ENCODE assay signal across 8 cellular contexts in genomic region chr3:122794779-122795673, GRCh38. TPM values are rescaled to one million over a fixed set of nuclear protein-coding genes. Genes with fewer than 3 reads are reported as not detected.
DNase-seq lines count a peak whose midpoint lies in the region; ATAC-seq and FAIRE-seq lines count a peak whose summit lies in the region.

TSS of gene SLC49A4 (plus strand) at chr3:122795069. CDS start at chr3:122795193, 124 bp downstream.

- ATAC-seq in HG03457 (IDR thresholded peaks at IDR 0.05; ENCODE audit: unreplicated experiment) = peak; percentile 62

- peaks cover 37% of the 10 kb centered on the region for H3K79me1 ChIP-seq in mesenchymal stem cell (replicated peaks; ENCODE audit: low read length, poor library complexity, severe bottlenecking)

- H3K36me3 ChIP-seq in ACC112 (ENCODE audit: insufficient read depth, low read length) (no peaks in the 10 kb centered on the region), ectodermal cell (ENCODE audit: control insufficient read depth, insufficient read depth, low read length) (no peaks in the 10 kb centered on the region), mesenchymal stem cell (ENCODE audit: control insufficient read depth in 1 of 2, insufficient read depth in 2 of 2, low read depth in 1 of 2, low read length in 2 of 2) (no peaks in the 10 kb centered on the region)

- peak within 1 kb of the TSS; percentile 92 for H2BK15ac ChIP-seq in mesenchymal stem cell (ENCODE audit: low read depth, poor library complexity, severe bottlenecking)

- H3K4me3 ChIP-seq in ACC112 (ENCODE audit: low read depth, low read length) (peak within 1 kb of the TSS; percentile 82), ectodermal cell (ENCODE audit: insufficient read depth, low read depth, low read length) (peak within 1 kb of the TSS; percentile 77), mesenchymal stem cell (ENCODE audit: insufficient read depth in 1 of 2, low read depth in 1 of 2, low read length in 2 of 2) (peak within 1 kb of the TSS; percentile 90 to 97)

- peak; percentile 73 for FAIRE-seq in GM19239 (lab: Jason Lieb, UNC)

- peak within 1 kb of the TSS; percentile 42 to 100 for H2BK12ac ChIP-seq in mesenchymal stem cell (ENCODE audit: low read length in 2 of 2)

- H3K27me3 ChIP-seq in ACC112 (ENCODE audit: insufficient read depth, low read length) = no peaks in the 10 kb centered on the region
- H3K27me3 ChIP-seq in ectodermal cell (ENCODE audit: control insufficient read depth, insufficient read depth, low read length, poor library complexity, severe bottlenecking) = peaks cover 4% of the 10 kb centered on the region
- H3K27me3 ChIP-seq in mesenchymal stem cell (ENCODE audit: control insufficient read depth in 1 of 2, insufficient read depth in 1 of 2, low read length in 2 of 2) = no peaks in the 10 kb centered on the region

- DNase-seq in GM19239 (ENCODE audit: insufficient read length, low spot score) = peak; percentile 80
- peak; percentile 61 to 66 for DNase-seq in activated CD4-positive, alpha-beta T cell treated with anti-CD3 and anti-CD28 coated beads for 4 hours
- peak; percentile 81 for DNase-seq in mesenchymal stem cell
- peak; percentile 45 for DNase-seq in stimulated activated CD8-positive, alpha-beta memory T cell treated with anti-CD3 and anti-CD28 coated beads, Interleukin-15, amount 100 ng/mL, for 24 hours (ENCODE audit: low read depth)
- DNase-seq in C1 segment of cervical spinal cord (lab: John Stamatoyannopoulos, UW) = no peak

- peak within 1 kb of the TSS; percentile 93 for H3K27ac ChIP-seq in ACC112 (ENCODE audit: low read depth, low read length)
- H3K27ac ChIP-seq in ectodermal cell (ENCODE audit: insufficient read depth, low read depth, low read length, poor library complexity, severe bottlenecking) = peak within 1 kb of the TSS; percentile 91
- peak within 1 kb of the TSS; percentile 89 for H3K27ac ChIP-seq in mesenchymal stem cell (ENCODE audit: low read length, poor library complexity, severe bottlenecking)

- H3K9me3 ChIP-seq in ectodermal cell (ENCODE audit: control insufficient read depth, low read length) (no peaks in the 10 kb centered on the region), mesenchymal stem cell (ENCODE audit: control insufficient read depth, low read length) (no peaks in the 10 kb centered on the region)

- WGBS in ectodermal cell, 2 experiments = 1% methylated on average over 84 of the region's 84 CpGs
- WGBS in mesenchymal stem cell = under 1% methylated on average over 49 of the region's 84 CpGs

- H4K91ac ChIP-seq in mesenchymal stem cell (ENCODE audit: low read length) = peak within 1 kb of the TSS; percentile 76

- peak within 1 kb of the TSS; percentile 91 to 95 for H3K18ac ChIP-seq in mesenchymal stem cell (ENCODE audit: low read depth in 1 of 2, low read length in 2 of 2)

- no peak within 1 kb of the TSS for H2AK5ac ChIP-seq in mesenchymal stem cell (ENCODE audit: low read length, severe bottlenecking)

- H4K8ac ChIP-seq in mesenchymal stem cell (ENCODE audit: low read length) = peak within 1 kb of the TSS; percentile 77

- peak within 1 kb of the TSS; percentile 74 for H2BK5ac ChIP-seq in mesenchymal stem cell (ENCODE audit: low read depth, low read length, poor library complexity, severe bottlenecking)

- peak within 1 kb of the TSS; percentile 79 for H3K4me2 ChIP-seq in mesenchymal stem cell (ENCODE audit: low read length, poor library complexity, severe bottlenecking)

- H3K14ac ChIP-seq in mesenchymal stem cell (ENCODE audit: low read length in 2 of 2) = peak within 1 kb of the TSS in 1 of 2 experiments; percentile 98

- peaks cover 17% of the 10 kb centered on the region for H3K79me2 ChIP-seq in ACC112 (ENCODE audit: control insufficient read depth, insufficient read depth, low read length, unreplicated experiment)

- peak within 1 kb of the TSS; percentile 74 for H2BK120ac ChIP-seq in mesenchymal stem cell (ENCODE audit: low read depth, low read length)

- peak within 1 kb of the TSS; percentile 89 for H2AFZ ChIP-seq in ACC112 (ENCODE audit: low read length, unreplicated experiment)
- H2AFZ ChIP-seq in mesenchymal stem cell (ENCODE audit: low read depth, low read length) = peak within 1 kb of the TSS; percentile 98

- H3K4ac ChIP-seq in mesenchymal stem cell (ENCODE audit: low read depth in 1 of 2, low read length in 2 of 2) = peak within 1 kb of the TSS in 1 of 2 experiments; percentile 91

- H3K9ac ChIP-seq in mesenchymal stem cell (ENCODE audit: low read length) = peak within 1 kb of the TSS; percentile 97

- H3K4me1 ChIP-seq in ACC112 (ENCODE audit: control insufficient read depth, insufficient read depth, low read length, unreplicated experiment) = peaks cover 11% of the 10 kb centered on the region
- H3K4me1 ChIP-seq in ectodermal cell (ENCODE audit: control insufficient read depth, insufficient read depth, low read length) = peaks cover 6% of the 10 kb centered on the region
- peaks cover 4% of the 10 kb centered on the region for H3K4me1 ChIP-seq in mesenchymal stem cell (ENCODE audit: control insufficient read depth, insufficient read depth, low read depth, low read length)

- peak within 1 kb of the TSS; percentile 20 to 94 for H3K23ac ChIP-seq in mesenchymal stem cell (ENCODE audit: low read length in 2 of 2)

RNA-seq across cellular contexts. Expression of gene SLC49A4, which starts in this region (rescaled TPM):
- 12.9 TPM for polyA plus RNA-seq in ectodermal cell (2013, experiment 1 of 4)
- polyA plus RNA-seq in ectodermal cell (2013, experiment 2 of 4) = 13.7 TPM
- 10.2 TPM for polyA plus RNA-seq in ectodermal cell (2013, experiment 3 of 4)
- polyA plus RNA-seq in ectodermal cell (2013, experiment 4 of 4) = 10.3 TPM
- polyA plus RNA-seq in mesenchymal stem cell (2013, experiment 1 of 2) = 8.7 TPM
- 9.3 TPM for polyA plus RNA-seq in mesenchymal stem cell (2013, experiment 2 of 2)

Comparison
In these comparisons a context has a peak if more than half of its experiments do, and no peak if none do; other contexts are left out.
1. DNase-seq: peak in GM19239 (single experiment), activated CD4-positive, alpha-beta T cell treated with anti-CD3 and anti-CD28 coated beads for 4 hours (2 of 2), mesenchymal stem cell (single experiment) and stimulated activated CD8-positive, alpha-beta memory T cell treated with anti-CD3 and anti-CD28 coated beads, Interleukin-15, amount 100 ng/mL, for 24 hours (single experiment); none in C1 segment of cervical spinal cord (0 of 14).
2. Peak in every context shown above with its lines, with median percentiles within 50 percentile points of each other: H3K27ac ChIP-seq and H3K4me3 ChIP-seq.